28 cellular contexts compared by ENCODE assay signal in the genomic region with DNA sequence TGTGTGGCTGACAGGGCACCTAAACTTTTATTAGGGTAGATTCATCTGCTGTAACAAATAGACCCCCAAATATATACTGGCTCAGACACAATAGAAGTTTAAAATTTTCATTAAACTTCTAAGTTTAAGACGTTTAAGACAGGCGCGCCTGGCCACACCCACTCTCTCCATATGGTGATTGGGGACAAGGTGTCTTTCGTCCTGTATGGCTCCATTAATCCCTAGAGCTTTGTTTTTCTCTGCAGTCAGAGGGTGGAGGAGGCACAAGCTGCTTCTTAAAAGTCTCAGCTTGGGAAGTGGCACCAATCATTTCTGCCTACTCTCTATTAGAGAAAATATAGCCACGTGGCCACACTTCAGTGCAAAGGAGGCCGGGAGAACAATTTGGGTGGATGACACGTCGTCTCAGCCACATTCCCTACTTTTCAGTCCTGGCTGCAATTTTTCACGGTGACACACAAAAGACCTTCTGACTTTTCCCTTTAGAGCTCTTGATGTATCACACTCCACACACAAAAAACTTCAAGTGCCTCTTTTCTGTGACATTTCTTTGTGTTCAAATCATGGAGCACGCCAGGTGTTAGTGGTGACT.
"Had no signal": no experiment of that assay in that cellular context is flagged by ENCODE, and none has a peak within 500 bp of the region (broad histone marks: within the 10 kb centered on the region; RNA-seq: fewer than 3 reads in every experiment).

No MANE protein-coding gene starts in this region.

- H3K27me3 ChIP-seq: adrenal gland, Peyer's patch had no signal

- DNase-seq: activated CD4-positive, alpha-beta T cell treated with anti-CD3 and anti-CD28 coated beads for 48 hours; activated CD4-positive, alpha-beta T cell treated with anti-CD3 and anti-CD28 coated beads, Interleukin-2, amount 50 U/mL, for 4 hours; activated CD4-positive, CD25-positive, alpha-beta regulatory T cell treated with anti-CD3 and anti-CD28 coated beads, Interleukin-2, amount 50 U/mL, for 72 hours; activated CD8-positive, alpha-beta memory T cell treated with anti-CD3 and anti-CD28 coated beads, Interleukin-2, amount 10 ng/mL, durations not matched to agents 7 days and 5 days; activated CD8-positive, alpha-beta T cell treated with anti-CD3 and anti-CD28 coated beads, Interleukin-2, amount 10 ng/mL, durations not matched to agents 7 days and 5 days; activated gamma-delta T cell; activated naive CD4-positive, alpha-beta T cell treated with anti-CD3 and anti-CD28 coated beads for 36 hours; activated naive CD8-positive, alpha-beta T cell treated with anti-CD3 and anti-CD28 coated beads for 36 hours; activated T-cell treated with anti-CD3 and anti-CD28 coated beads, Interleukin-2, amount 50 U/mL, for 4 hours; adrenal gland; anterior cingulate cortex; cerebellar nuclear complex; Kasumi-1; KBM-7; NCI-H1105 treated with DMSO at 0.1 percent for 48 hours; NCI-H146; NCI-H1930; NCI-H2171; NCI-H2227 treated with DMSO at 0.1 percent for 48 hours; NCI-H446 treated with DMSO at 0.1 percent for 48 hours; NCI-H524 treated with DMSO at 0.1 percent for 48 hours; NCI-H774; NK-92 treated with Interleukin-12 subunit alpha and Interleukin-12 subunit beta, amount 100 ng/mL, for 24 hours; Peyer's patch; SHP77 treated with DMSO at 0.1 percent for 48 hours; T-helper 1 cell had no signal

- H3K27ac ChIP-seq: adrenal gland, Peyer's patch, VCaP had no signal

- H3K9me3 ChIP-seq: adrenal gland, Peyer's patch had no signal

- H3K4me1 ChIP-seq: adrenal gland, Peyer's patch had no signal

- ATAC-seq: activated CD8-positive, alpha-beta memory T cell treated with anti-CD3 and anti-CD28 coated beads, Interleukin-2, amount 10 ng/mL, durations not matched to agents 7 days and 5 days; activated CD8-positive, alpha-beta T cell treated with anti-CD3 and anti-CD28 coated beads, Interleukin-2, amount 10 ng/mL, durations not matched to agents 7 days and 5 days; activated T-cell treated with anti-CD3 and anti-CD28 coated beads, Interleukin-2, amount 50 U/mL, for 4 hours had no signal

- H3K4me3 Mint-ChIP-seq: activated CD8-positive, alpha-beta memory T cell treated with anti-CD3 and anti-CD28 coated beads, Interleukin-2, amount 10 ng/mL, durations not matched to agents 7 days and 5 days; activated CD8-positive, alpha-beta T cell treated with anti-CD3 and anti-CD28 coated beads, Interleukin-2, amount 10 ng/mL, durations not matched to agents 7 days and 5 days; activated naive CD4-positive, alpha-beta T cell treated with anti-CD3 and anti-CD28 coated beads for 36 hours; activated naive CD8-positive, alpha-beta T cell treated with anti-CD3 and anti-CD28 coated beads for 36 hours; activated T-cell treated with anti-CD3 and anti-CD28 coated beads, Interleukin-2, amount 50 U/mL, for 4 hours had no signal

- H3K27me3 Mint-ChIP-seq: activated CD8-positive, alpha-beta memory T cell treated with anti-CD3 and anti-CD28 coated beads, Interleukin-2, amount 10 ng/mL, durations not matched to agents 7 days and 5 days; activated naive CD8-positive, alpha-beta T cell treated with anti-CD3 and anti-CD28 coated beads for 36 hours had no signal

- FAIRE-seq: colon had no signal

- H3K4me3 ChIP-seq: adrenal gland, Peyer's patch had no signal

- H3K36me3 ChIP-seq: adrenal gland, Peyer's patch had no signal

- H3K27ac Mint-ChIP-seq: activated CD8-positive, alpha-beta memory T cell treated with anti-CD3 and anti-CD28 coated beads, Interleukin-2, amount 10 ng/mL, durations not matched to agents 7 days and 5 days; activated CD8-positive, alpha-beta T cell treated with anti-CD3 and anti-CD28 coated beads, Interleukin-2, amount 10 ng/mL, durations not matched to agents 7 days and 5 days; activated naive CD4-positive, alpha-beta T cell treated with anti-CD3 and anti-CD28 coated beads for 36 hours; activated naive CD8-positive, alpha-beta T cell treated with anti-CD3 and anti-CD28 coated beads for 36 hours had no signal

- H3K9me3 Mint-ChIP-seq: activated naive CD4-positive, alpha-beta T cell treated with anti-CD3 and anti-CD28 coated beads for 36 hours; activated naive CD8-positive, alpha-beta T cell treated with anti-CD3 and anti-CD28 coated beads for 36 hours; activated T-cell treated with anti-CD3 and anti-CD28 coated beads, Interleukin-2, amount 50 U/mL, for 4 hours had no signal
